Comparison of ENCODE assay signal across 1 cellular context in genomic region chr19:33194884-33195710, GRCh38.
TF ChIP-seq lines count a peak whose summit lies in the region.

No MANE protein-coding gene starts in this region.

TF ChIP-seq in HEK293, 187 proteins besides CTCF, POLR2A, EP300 and RAD21 (continued from another document and continues in another):
- TF ChIP-seq, protein P1, sequence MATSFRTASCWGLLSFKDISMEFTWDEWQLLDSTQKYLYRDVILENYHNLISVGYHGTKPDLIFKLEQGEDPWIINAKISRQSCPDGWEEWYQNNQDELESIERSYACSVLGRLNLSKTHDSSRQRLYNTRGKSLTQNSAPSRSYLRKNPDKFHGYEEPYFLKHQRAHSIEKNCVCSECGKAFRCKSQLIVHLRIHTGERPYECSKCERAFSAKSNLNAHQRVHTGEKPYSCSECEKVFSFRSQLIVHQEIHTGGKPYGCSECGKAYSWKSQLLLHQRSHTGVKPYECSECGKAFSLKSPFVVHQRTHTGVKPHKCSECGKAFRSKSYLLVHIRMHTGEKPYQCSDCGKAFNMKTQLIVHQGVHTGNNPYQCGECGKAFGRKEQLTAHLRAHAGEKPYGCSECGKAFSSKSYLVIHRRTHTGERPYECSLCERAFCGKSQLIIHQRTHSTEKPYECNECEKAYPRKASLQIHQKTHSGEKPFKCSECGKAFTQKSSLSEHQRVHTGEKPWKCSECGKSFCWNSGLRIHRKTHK (tag by site-specific recombination; IDR thresholded peaks at IDR 0.05), result no peak
- TF ChIP-seq ZNF184 (tag by site-specific recombination; IDR thresholded peaks at IDR 0.05) (no peak), ZNF621 (tag by site-specific recombination; IDR thresholded peaks at IDR 0.05) (no peak), SETDB1 (IDR thresholded peaks at IDR 0.05; ENCODE audit: insufficient read length, low read length) (no peak), ATF2 (tag by site-specific recombination; IDR thresholded peaks at IDR 0.05; ENCODE audit: low read depth) (peak; percentile 57; the same call in 1 of the 2 replicates), YY2 (tag by site-specific recombination; IDR thresholded peaks at IDR 0.05) (peak; percentile 21; the same call in 1 of the 2 replicates), ZNF624 (tag by site-specific recombination; IDR thresholded peaks at IDR 0.05) (no peak), ZNF555 (tag by site-specific recombination; conservative IDR thresholded peaks at IDR 0.05) (no peak), ZNF830 (tag by site-specific recombination; IDR thresholded peaks at IDR 0.05; ENCODE audit: low read depth) (no peak), ZNF558 (tag by site-specific recombination; IDR thresholded peaks at IDR 0.05) (no peak), ZNF132 (tag by site-specific recombination; IDR thresholded peaks at IDR 0.05; ENCODE audit: borderline replicate concordance) (no peak), ZNF2 (tag by site-specific recombination; IDR thresholded peaks at IDR 0.05) (no peak), ZNF785 (tag by site-specific recombination; IDR thresholded peaks at IDR 0.05) (no peak), ZNF473 (tag by site-specific recombination; IDR thresholded peaks at IDR 0.05) (no peak), ZNF560 (tag by site-specific recombination; IDR thresholded peaks at IDR 0.05; ENCODE audit: borderline replicate concordance) (no peak), WT1 (tag by site-specific recombination; IDR thresholded peaks at IDR 0.05) (no peak), ZNF416 (tag by site-specific recombination; IDR thresholded peaks at IDR 0.05) (no peak), TSHZ1 (tag by site-specific recombination; IDR thresholded peaks at IDR 0.05; ENCODE audit: borderline replicate concordance) (no peak), ZNF571 (tag by site-specific recombination; IDR thresholded peaks at IDR 0.05) (no peak), ZNF274 (IDR thresholded peaks at IDR 0.05; ENCODE audit: low read length) (no peak), ZNF274 (tag by site-specific recombination; IDR thresholded peaks at IDR 0.05; ENCODE audit: borderline replicate concordance) (no peak), HIC1 (tag by site-specific recombination; IDR thresholded peaks at IDR 0.05) (no peak), BCL11A (tag by site-specific recombination; IDR thresholded peaks at IDR 0.05; ENCODE audit: low read depth) (no peak), ZFP69B (tag by site-specific recombination; IDR thresholded peaks at IDR 0.05) (no peak), ZNF398 (tag by site-specific recombination; IDR thresholded peaks at IDR 0.05) (no peak; the same call in 1 of the 2 replicates), ZNF629 (tag by site-specific recombination; IDR thresholded peaks at IDR 0.05) (peak; percentile 95), ZNF768 (tag by site-specific recombination; IDR thresholded peaks at IDR 0.05) (no peak), ZNF501 (tag by site-specific recombination; IDR thresholded peaks at IDR 0.05) (peak; percentile 24; the same call in 1 of the 2 replicates), ZNF16 (tag by site-specific recombination; IDR thresholded peaks at IDR 0.05; ENCODE audit: low read depth) (no peak), ZNF670 (tag by site-specific recombination; IDR thresholded peaks at IDR 0.05; ENCODE audit: low read depth) (no peak), KLF7 (tag by site-specific recombination; IDR thresholded peaks at IDR 0.05; ENCODE audit: borderline replicate concordance) (0 out of 2 replicates have a peak, but pooled peaks have one; percentile 15), ZNF426 (tag by site-specific recombination; IDR thresholded peaks at IDR 0.05) (no peak), ZNF18 (tag by site-specific recombination; IDR thresholded peaks at IDR 0.05) (no peak), PRDM2 (tag by site-specific recombination; IDR thresholded peaks at IDR 0.05; ENCODE audit: borderline replicate concordance) (no peak), OVOL3 (tag by site-specific recombination; IDR thresholded peaks at IDR 0.05) (no peak), SCRT1 (tag by site-specific recombination; IDR thresholded peaks at IDR 0.05; ENCODE audit: borderline replicate concordance) (no peak), REPIN1 (tag by site-specific recombination; IDR thresholded peaks at IDR 0.05; ENCODE audit: low read depth) (no peak)
- TF ChIP-seq, protein P2, sequence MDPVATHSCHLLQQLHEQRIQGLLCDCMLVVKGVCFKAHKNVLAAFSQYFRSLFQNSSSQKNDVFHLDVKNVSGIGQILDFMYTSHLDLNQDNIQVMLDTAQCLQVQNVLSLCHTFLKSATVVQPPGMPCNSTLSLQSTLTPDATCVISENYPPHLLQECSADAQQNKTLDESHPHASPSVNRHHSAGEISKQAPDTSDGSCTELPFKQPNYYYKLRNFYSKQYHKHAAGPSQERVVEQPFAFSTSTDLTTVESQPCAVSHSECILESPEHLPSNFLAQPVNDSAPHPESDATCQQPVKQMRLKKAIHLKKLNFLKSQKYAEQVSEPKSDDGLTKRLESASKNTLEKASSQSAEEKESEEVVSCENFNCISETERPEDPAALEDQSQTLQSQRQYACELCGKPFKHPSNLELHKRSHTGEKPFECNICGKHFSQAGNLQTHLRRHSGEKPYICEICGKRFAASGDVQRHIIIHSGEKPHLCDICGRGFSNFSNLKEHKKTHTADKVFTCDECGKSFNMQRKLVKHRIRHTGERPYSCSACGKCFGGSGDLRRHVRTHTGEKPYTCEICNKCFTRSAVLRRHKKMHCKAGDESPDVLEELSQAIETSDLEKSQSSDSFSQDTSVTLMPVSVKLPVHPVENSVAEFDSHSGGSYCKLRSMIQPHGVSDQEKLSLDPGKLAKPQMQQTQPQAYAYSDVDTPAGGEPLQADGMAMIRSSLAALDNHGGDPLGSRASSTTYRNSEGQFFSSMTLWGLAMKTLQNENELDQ (tag by site-specific recombination; IDR thresholded peaks at IDR 0.05; ENCODE audit: low read depth), result no peak
